23 cellular contexts compared by ENCODE assay signal in the genomic region with DNA sequence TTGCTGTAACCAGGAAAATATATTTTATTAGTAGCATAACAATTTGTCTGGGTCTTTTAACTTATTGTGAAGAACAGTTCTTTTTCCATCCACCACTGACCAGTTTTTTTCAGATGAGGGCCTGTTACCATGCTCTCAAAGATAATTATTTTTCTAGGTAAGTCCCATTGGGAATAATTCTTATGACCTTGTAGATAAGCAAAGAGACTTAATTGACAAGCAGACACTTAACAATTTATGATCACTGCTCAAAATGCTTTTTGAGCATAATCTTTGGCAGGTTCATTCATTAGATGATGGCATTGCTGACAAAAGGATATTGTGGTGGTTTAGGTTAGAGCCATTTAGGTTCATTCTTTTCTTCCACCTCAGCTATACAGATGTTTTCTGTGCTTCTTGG. TPM values are rescaled to one million over a fixed set of nuclear protein-coding genes. Genes with fewer than 3 reads are reported as not detected.
DNase-seq lines count a peak whose midpoint lies in the region; ATAC-seq and TF ChIP-seq lines count a peak whose summit lies in the region.
"Had no signal": no experiment of that assay in that cellular context is flagged by ENCODE, and none has a peak within 500 bp of the region (broad histone marks: within the 10 kb centered on the region; RNA-seq: fewer than 3 reads in every experiment).

No MANE protein-coding gene starts in this region.

- no peak overlapping the region for H3K4me2 ChIP-seq in hepatocyte

- H3K9me2 ChIP-seq in hepatocyte (replicated peaks; ENCODE audit: insufficient read depth) = no peaks in the 10 kb centered on the region

- H3K27ac ChIP-seq in HEK293 (ENCODE audit: extremely low read depth, low read depth, low read length) = no peak overlapping the region
- H3K27ac ChIP-seq in Panc1 (ENCODE audit: low read length) = no peak overlapping the region; the same call in 1 of the 2 replicates
- H3K27ac ChIP-seq in hepatocyte = peak overlapping the region; percentile 74

- POLR2A ChIA-PET in HEK293 (lab: Yijun Ruan, JAX) = interaction anchor here (0.6 to 0.8 kb wide), 2 partner anchors 18 to 110 kb away, joined by 6 read pairs; no protein-coding TSS in a partner anchor
- POLR2A ChIA-PET in Panc1 (lab: Charles Lee) = no interaction called here

- DNase-seq in NCI-H1105 treated with DMSO at 0.1 percent for 48 hours (lab: John Stamatoyannopoulos, UW) (peak; percentile 3), NCI-H1105 (lab: John Stamatoyannopoulos, UW) (no peak), Panc1 (ENCODE audit: low read depth, low spot score) (no peak), hepatocyte (ENCODE audit: low spot score) (no peak), MG63 (no peak)
- DNase-seq: AML-193; C1 segment of cervical spinal cord; Calu3; CD8-positive, alpha-beta memory T cell; DMS153; GOT3; HCEC 1CT; Karpas-422; NCI-H1048; NCI-H1694 treated with DMSO at 0.1 percent for 48 hours; NCI-H2081 treated with DMSO at 0.1 percent for 48 hours; NCI-H69; NK-92 treated with Interleukin-12 subunit alpha and Interleukin-12 subunit beta, amount 100 ng/mL, for 24 hours; SIG-M5 had no signal

- ATAC-seq in Panc1 (no peak), HG03442 (IDR thresholded peaks at IDR 0.05; ENCODE audit: unreplicated experiment) (no peak), GM21723 (IDR thresholded peaks at IDR 0.05; ENCODE audit: unreplicated experiment) (no peak)
- ATAC-seq: SK-N-SH treated with all-trans-retinoic acid at 6 μM for 48 hours had no signal

- in situ Hi-C loops in Panc1 (cut with HindIII; ENCODE audit: low pct_unique_long_range_greater_than_20kb, low sequenced_read_pairs) = no loop called here

- peaks cover 27% of the 10 kb centered on the region for H4K20me1 ChIP-seq in hepatocyte (ENCODE audit: insufficient read depth, poor library complexity, severe bottlenecking)

- CTCF ChIA-PET in HEK293 (lab: Yijun Ruan, JAX) = interaction anchor here (0.7 to 0.9 kb wide), 2 partner anchors 22 to 62 kb away, joined by 3 read pairs; no protein-coding TSS in a partner anchor
- CTCF ChIA-PET in Panc1 (lab: Charles Lee) = no interaction called here

- BruUV-seq in Panc1 (replicated peaks; lab: Mats Ljungman, UMichigan) = TSS peak; percentile 14

- no peaks in the 10 kb centered on the region for H3K9me3 ChIP-seq in HEK293 (ENCODE audit: control insufficient read depth, insufficient read depth, low read depth, low read length)
- H3K9me3 ChIP-seq in Panc1 (ENCODE audit: control insufficient read depth, insufficient read depth, low read depth, low read length) = no peaks in the 10 kb centered on the region
- no peaks in the 10 kb centered on the region for H3K9me3 ChIP-seq in hepatocyte (ENCODE audit: low read depth)
- no peaks in the 10 kb centered on the region for H3K9me3 ChIP-seq in MG63

- intact Hi-C loops in Panc1 (cut with micrococcal nuclease; ENCODE audit: unreplicated experiment) = no loop called here

- TF ChIP-seq CTCF in HEK293 (tag by site-specific recombination; IDR thresholded peaks at IDR 0.05) (no peak), Panc1 (IDR thresholded peaks at IDR 0.05) (no peak), hepatocyte (IDR thresholded peaks at IDR 0.05; ENCODE audit: poor library complexity) (no peak)

- peaks cover 38% of the 10 kb centered on the region for H3K4me1 ChIP-seq in HEK293 (ENCODE audit: control insufficient read depth, insufficient read depth, low read length)
- H3K4me1 ChIP-seq in Panc1 (ENCODE audit: control insufficient read depth, insufficient read depth, low read length) = peaks cover 68% of the 10 kb centered on the region
- H3K4me1 ChIP-seq in hepatocyte (ENCODE audit: insufficient read depth) = peaks cover 41% of the 10 kb centered on the region

- no peak overlapping the region for H2AFZ ChIP-seq in hepatocyte

- peaks cover 0 to 7% of the 10 kb centered on the region in 2 experiments; a peak in 2 of 3 replicates for H3K36me3 ChIP-seq in HEK293 (ENCODE audit: control insufficient read depth in 2 of 2, insufficient read depth in 1 of 2, low read length in 2 of 2)
- H3K36me3 ChIP-seq in Panc1 (ENCODE audit: control insufficient read depth, insufficient read depth, low read length) = no peaks in the 10 kb centered on the region
- H3K36me3 ChIP-seq in hepatocyte (replicated peaks; ENCODE audit: insufficient read depth, low read depth) = no peaks in the 10 kb centered on the region
- 0 out of 2 replicates have a peak, but pooled peaks cover 2% of the 10 kb centered on the region for H3K36me3 ChIP-seq in MG63

- H3K27me3 ChIP-seq in Panc1 (ENCODE audit: control insufficient read depth, insufficient read depth, low read length) = no peaks in the 10 kb centered on the region
- H3K27me3 ChIP-seq in hepatocyte = no peaks in the 10 kb centered on the region
- no peaks in the 10 kb centered on the region for H3K27me3 ChIP-seq in MG63

- H3K79me2 ChIP-seq in hepatocyte = peaks cover 90% of the 10 kb centered on the region

- H3K4me3 ChIP-seq in HEK293 (ENCODE audit: low read depth, low read length) (no peak overlapping the region), Panc1 (ENCODE audit: low read depth in 2 of 2, low read length in 2 of 2) (no peak overlapping the region), hepatocyte (no peak overlapping the region), MG63 (no peak overlapping the region)

TF ChIP-seq in HEK293, 187 proteins besides CTCF, POLR2A, EP300 and RAD21 (continues in another document):
- TF ChIP-seq, protein P1, sequence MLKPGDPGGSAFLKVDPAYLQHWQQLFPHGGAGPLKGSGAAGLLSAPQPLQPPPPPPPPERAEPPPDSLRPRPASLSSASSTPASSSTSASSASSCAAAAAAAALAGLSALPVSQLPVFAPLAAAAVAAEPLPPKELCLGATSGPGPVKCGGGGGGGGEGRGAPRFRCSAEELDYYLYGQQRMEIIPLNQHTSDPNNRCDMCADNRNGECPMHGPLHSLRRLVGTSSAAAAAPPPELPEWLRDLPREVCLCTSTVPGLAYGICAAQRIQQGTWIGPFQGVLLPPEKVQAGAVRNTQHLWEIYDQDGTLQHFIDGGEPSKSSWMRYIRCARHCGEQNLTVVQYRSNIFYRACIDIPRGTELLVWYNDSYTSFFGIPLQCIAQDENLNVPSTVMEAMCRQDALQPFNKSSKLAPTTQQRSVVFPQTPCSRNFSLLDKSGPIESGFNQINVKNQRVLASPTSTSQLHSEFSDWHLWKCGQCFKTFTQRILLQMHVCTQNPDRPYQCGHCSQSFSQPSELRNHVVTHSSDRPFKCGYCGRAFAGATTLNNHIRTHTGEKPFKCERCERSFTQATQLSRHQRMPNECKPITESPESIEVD (tag by site-specific recombination; IDR thresholded peaks at IDR 0.05) = peak; percentile 96
- no peak for TF ChIP-seq ZNF843 (tag by site-specific recombination; IDR thresholded peaks at IDR 0.05)
- peak; percentile 72; the same call in 1 of the 2 replicates for TF ChIP-seq OSR2 (tag by site-specific recombination; IDR thresholded peaks at IDR 0.05)
- TF ChIP-seq IKZF3 (tag by site-specific recombination; IDR thresholded peaks at IDR 0.05) = peak; percentile 29; the same call in 1 of the 2 replicates
- TF ChIP-seq ZNF558 (tag by site-specific recombination; IDR thresholded peaks at IDR 0.05) = no peak
- peak; percentile 42 for TF ChIP-seq FEZF1 (tag by site-specific recombination; IDR thresholded peaks at IDR 0.05)
- no peak for TF ChIP-seq ZFP41 (tag by site-specific recombination; IDR thresholded peaks at IDR 0.05; ENCODE audit: borderline replicate concordance)
- TF ChIP-seq ZFP3 (tag by site-specific recombination; IDR thresholded peaks at IDR 0.05; ENCODE audit: low read depth) = no peak
- no peak for TF ChIP-seq PRDM1 (tag by site-specific recombination; IDR thresholded peaks at IDR 0.05)
- TF ChIP-seq, protein P2, sequence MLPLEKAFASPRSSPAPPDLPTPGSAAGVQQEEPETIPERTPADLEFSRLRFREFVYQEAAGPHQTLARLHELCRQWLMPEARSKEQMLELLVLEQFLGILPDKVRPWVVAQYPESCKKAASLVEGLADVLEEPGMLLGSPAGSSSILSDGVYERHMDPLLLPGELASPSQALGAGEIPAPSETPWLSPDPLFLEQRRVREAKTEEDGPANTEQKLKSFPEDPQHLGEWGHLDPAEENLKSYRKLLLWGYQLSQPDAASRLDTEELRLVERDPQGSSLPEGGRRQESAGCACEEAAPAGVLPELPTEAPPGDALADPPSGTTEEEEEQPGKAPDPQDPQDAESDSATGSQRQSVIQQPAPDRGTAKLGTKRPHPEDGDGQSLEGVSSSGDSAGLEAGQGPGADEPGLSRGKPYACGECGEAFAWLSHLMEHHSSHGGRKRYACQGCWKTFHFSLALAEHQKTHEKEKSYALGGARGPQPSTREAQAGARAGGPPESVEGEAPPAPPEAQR (tag by site-specific recombination; IDR thresholded peaks at IDR 0.05) = no peak
- no peak for TF ChIP-seq HOXC10 (CRISPR knock-in tag; IDR thresholded peaks at IDR 0.05)
- TF ChIP-seq ZNF571 (tag by site-specific recombination; IDR thresholded peaks at IDR 0.05) = no peak
- no peak for TF ChIP-seq ZNF311 (tag by site-specific recombination; IDR thresholded peaks at IDR 0.05; ENCODE audit: borderline replicate concordance)

RNA-seq across cellular contexts. Expression of a gene that starts 6.6 kb away (rescaled TPM):
- 58.4 TPM for total RNA-seq in Panc1 (2021; ENCODE audit: unreplicated experiment)
- polyA plus RNA-seq in Panc1 (2012; ENCODE audit: insufficient read length) = 11.4 TPM
- total RNA-seq in hepatocyte = 35.1 and 38.7 TPM in 2 replicates
- 18.2 and 24.0 TPM in 2 replicates for polyA plus RNA-seq in hepatocyte
- total RNA-seq in MG63 (2014; rRNA removed; shearing (Covaris generic); ENCODE audit: low replicate concordance) = 17.1 and 44.5 TPM in 2 replicates
